Comparison of ENCODE assay signal across 18 cellular contexts in the genomic region with DNA sequence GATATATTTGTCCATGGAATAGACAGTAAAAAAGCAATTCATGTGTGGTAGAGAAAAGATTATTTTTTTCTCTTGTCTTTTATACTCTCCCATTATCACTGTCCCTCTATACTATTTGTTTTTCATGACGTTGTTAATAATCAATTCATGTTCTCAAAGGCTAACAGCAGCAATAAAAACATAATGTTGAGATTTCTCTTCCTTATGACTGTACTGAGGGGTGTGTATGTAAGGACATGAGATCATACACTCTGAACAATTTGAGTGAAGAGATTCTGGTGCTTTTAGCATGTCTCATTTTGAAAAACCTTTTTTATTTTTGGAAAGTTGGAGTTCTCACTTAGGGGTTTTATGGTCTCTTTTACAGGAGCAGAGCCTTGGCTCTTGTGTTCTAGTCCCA. TPM values are rescaled to one million over a fixed set of nuclear protein-coding genes. Genes with fewer than 3 reads are reported as not detected.
"Had no signal": no experiment of that assay in that cellular context is flagged by ENCODE, and none has a peak within 500 bp of the region (broad histone marks: within the 10 kb centered on the region; RNA-seq: fewer than 3 reads in every experiment).

No MANE protein-coding gene starts in this region.

- H3K36me3 ChIP-seq: esophagus squamous epithelium, ovary had no signal

- DNase-seq: activated CD4-positive, alpha-beta T cell treated with anti-CD3 and anti-CD28 coated beads for 1 hour; activated CD4-positive, alpha-beta T cell treated with anti-CD3 and anti-CD28 coated beads, Interleukin-2, amount 50 U/mL, for 4 hours; activated effector memory CD4-positive, alpha-beta T cell treated with anti-CD3 and anti-CD28 coated beads, Interleukin-2, amount 50 U/mL, for 16 hours; activated T-cell treated with anti-CD3 and anti-CD28 coated beads, Interleukin-2, amount 50 U/mL, for 1 hour; caudate nucleus; effector CD4-positive, alpha-beta T cell; esophagus squamous epithelium; kidney glomerular epithelial cell; mesendoderm; nephron progenitor cell; ovary; retina; stimulated activated CD4-positive, alpha-beta T cell treated with anti-CD3 and anti-CD28 coated beads, Interleukin-2, amount 100 ng/mL, for 48 hours; stimulated activated naive CD4-positive, alpha-beta T cell; substantia nigra; trophoblast cell had no signal

- H3K9me3 ChIP-seq: esophagus squamous epithelium, ovary had no signal

- H3K27ac ChIP-seq: coronary artery, esophagus squamous epithelium, ovary had no signal

- H3K4me3 ChIP-seq: coronary artery, esophagus squamous epithelium, ovary had no signal

- H3K27me3 ChIP-seq: esophagus squamous epithelium, ovary had no signal

RNA-seq across cellular contexts. Expression of gene TSPAN8, which starts 3.8 kb away (rescaled TPM):
- total RNA-seq: T-helper 1 cell treated with Interleukin-12 subunit alpha and Interleukin-12 subunit beta and Interleukin-4 antibody, amounts not matched to agents 30 ng/mL and 1 ng/mL, for 36 hours had no signal
